8 cellular contexts compared by ENCODE assay signal in the genomic region with DNA sequence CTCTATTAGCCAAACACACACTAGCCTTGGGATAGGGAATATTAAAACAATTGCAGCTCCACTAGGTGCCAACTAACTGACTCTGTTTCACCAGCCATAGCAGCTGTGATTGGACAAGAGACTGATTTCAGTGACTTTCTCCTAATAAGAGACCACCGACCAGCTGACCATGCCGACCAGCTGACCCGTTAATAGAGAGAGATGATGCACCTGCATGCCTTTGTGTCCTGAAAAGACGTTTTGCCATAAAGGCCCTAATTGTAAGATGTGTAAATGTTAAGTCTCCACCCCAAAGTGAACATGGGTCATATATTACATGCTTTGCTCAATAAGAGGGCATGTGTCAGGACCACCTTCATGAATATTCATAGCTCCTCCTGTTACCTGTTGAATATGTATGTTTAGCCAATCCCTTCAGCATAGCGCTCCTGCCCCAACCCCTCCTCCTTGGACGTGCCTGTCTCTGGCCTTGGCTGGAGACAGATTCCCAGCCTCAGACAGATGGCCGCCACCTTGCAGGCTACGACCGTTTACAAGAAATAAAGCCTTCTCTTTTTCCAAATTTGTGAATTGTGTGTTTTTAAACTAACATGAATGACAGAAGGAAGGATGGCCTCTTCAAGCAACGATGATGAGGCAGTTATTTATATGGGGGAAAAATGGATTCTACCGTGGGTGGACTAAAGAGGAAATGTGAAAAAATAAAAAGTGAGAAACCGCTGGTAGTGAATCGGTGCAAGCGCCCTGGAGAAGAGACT. TPM values are rescaled to one million over a fixed set of nuclear protein-coding genes. Genes with fewer than 3 reads are reported as not detected.
A peak's percentile ranks its signal among the peaks of the same experiment; 100 is the strongest.
DNase-seq lines count a peak whose midpoint lies in the region; ATAC-seq and TF ChIP-seq lines count a peak whose summit lies in the region.

No MANE protein-coding gene starts in this region.

- H3K9me3 Mint-ChIP-seq in naive thymus-derived CD4-positive, alpha-beta T cell: peaks cover 0 to 3% (median 0%) of the 10 kb centered on the region in 11 donors

- H3K9me3 ChIP-seq in Peyer's patch: no peaks in the 10 kb centered on the region
- no peaks in the 10 kb centered on the region for H3K9me3 ChIP-seq in effector memory CD4-positive, alpha-beta T cell (ENCODE audit: control insufficient read depth, low read length)
- no peaks in the 10 kb centered on the region for H3K9me3 ChIP-seq in naive thymus-derived CD4-positive, alpha-beta T cell (ENCODE audit: control insufficient read depth in 2 of 3, low read length in 3 of 3)

- POLR2A ChIA-PET in naive thymus-derived CD4-positive, alpha-beta T cell (lab: Charles Lee): interaction anchor here (0.8 to 1.6 kb wide), 4 partner anchors 8 to 334 kb away, joined by 3 read pairs; no protein-coding TSS in a partner anchor

- TF ChIP-seq POLR2A in Peyer's patch (IDR thresholded peaks at IDR 0.05): no peak

- no peaks in the 10 kb centered on the region for H3K27me3 ChIP-seq in Peyer's patch
- no peaks in the 10 kb centered on the region for H3K27me3 ChIP-seq in effector memory CD4-positive, alpha-beta T cell (replicated peaks; ENCODE audit: control insufficient read depth, insufficient read depth, low read length, poor library complexity, severe bottlenecking)
- no peaks in the 10 kb centered on the region for H3K27me3 ChIP-seq in naive thymus-derived CD4-positive, alpha-beta T cell (ENCODE audit: control insufficient read depth in 2 of 2, insufficient read depth in 2 of 2, low read length in 2 of 2)

- intact Hi-C loops in naive thymus-derived CD4-positive, alpha-beta T cell (cut with micrococcal nuclease): loop anchor here (2.0 to 10.0 kb wide), 7 partner anchors 335 to 1777 kb away; a partner anchor contains a TSS

- peak overlapping the region; percentile 83 to 94 (median 88) for H3K27ac ChIP-seq in Peyer's patch
- peak overlapping the region; percentile 83 for H3K27ac ChIP-seq in effector memory CD4-positive, alpha-beta T cell (ENCODE audit: insufficient read depth, low read length, poor library complexity, severe bottlenecking)
- peak overlapping the region; percentile 92 for H3K27ac ChIP-seq in naive thymus-derived CD4-positive, alpha-beta T cell (ENCODE audit: low read depth, low read length)

- H3K27me3 Mint-ChIP-seq in naive thymus-derived CD4-positive, alpha-beta T cell: no peaks in the 10 kb centered on the region

- peak overlapping the region; percentile 91 to 98 (median 94) for H3K4me3 Mint-ChIP-seq in naive thymus-derived CD4-positive, alpha-beta T cell

- H3K4me3 ChIP-seq in Peyer's patch: peak overlapping the region; percentile 82 to 99 (median 89)
- peak overlapping the region; percentile 79 for H3K4me3 ChIP-seq in effector memory CD4-positive, alpha-beta T cell (ENCODE audit: insufficient read depth, low read depth, low read length, poor library complexity, severe bottlenecking)
- peak overlapping the region; percentile 97 for H3K4me3 ChIP-seq in naive thymus-derived CD4-positive, alpha-beta T cell (ENCODE audit: low read length)

- CTCF ChIA-PET in naive thymus-derived CD4-positive, alpha-beta T cell (lab: Charles Lee): no interaction called here

- peaks cover 0 to 43% (median 7%) of the 10 kb centered on the region in 4 donors for H3K4me1 ChIP-seq in Peyer's patch
- peaks cover 45% of the 10 kb centered on the region for H3K4me1 ChIP-seq in effector memory CD4-positive, alpha-beta T cell (ENCODE audit: control insufficient read depth, insufficient read depth, low read length, poor library complexity, severe bottlenecking)
- H3K4me1 ChIP-seq in naive thymus-derived CD4-positive, alpha-beta T cell (ENCODE audit: control insufficient read depth in 2 of 2, insufficient read depth in 2 of 2, low read length in 2 of 2): peaks cover 41 to 48% of the 10 kb centered on the region in 2 donors

- DNase-seq in NCI-H1105 treated with DMSO at 0.1 percent for 48 hours (lab: John Stamatoyannopoulos, UW) (peak; percentile 49), NCI-H1105 (lab: John Stamatoyannopoulos, UW) (no peak), Peyer's patch (peak in 2 of 3 donors; percentile 34 to 54)
- DNase-seq in effector memory CD4-positive, alpha-beta T cell: no peak
- DNase-seq in naive thymus-derived CD4-positive, alpha-beta T cell: no peak

- H3K27ac Mint-ChIP-seq in naive thymus-derived CD4-positive, alpha-beta T cell: peak overlapping the region; percentile 86 to 99 (median 97)

- H3K36me3 ChIP-seq in Peyer's patch: peaks cover 0 to 22% (median 0%) of the 10 kb centered on the region in 3 donors
- H3K36me3 ChIP-seq in effector memory CD4-positive, alpha-beta T cell (ENCODE audit: control insufficient read depth, insufficient read depth, low read length): peaks cover 14% of the 10 kb centered on the region
- peaks cover 0 to 32% (median 2%) of the 10 kb centered on the region in 3 experiments for H3K36me3 ChIP-seq in naive thymus-derived CD4-positive, alpha-beta T cell (ENCODE audit: control insufficient read depth in 2 of 3, insufficient read depth in 3 of 3, low read length in 3 of 3)

- ATAC-seq in naive thymus-derived CD4-positive, alpha-beta T cell: no peak
- no peak for ATAC-seq in GM18861 (IDR thresholded peaks at IDR 0.05; ENCODE audit: unreplicated experiment)
- ATAC-seq in HG03457 (IDR thresholded peaks at IDR 0.05; ENCODE audit: unreplicated experiment): no peak
- ATAC-seq in HG03196 (IDR thresholded peaks at IDR 0.05; ENCODE audit: unreplicated experiment): no peak

- TF ChIP-seq CTCF in Peyer's patch (IDR thresholded peaks at IDR 0.05): no peak

- peaks cover 4 to 17% (median 13%) of the 10 kb centered on the region in 5 donors for H3K36me3 Mint-ChIP-seq in naive thymus-derived CD4-positive, alpha-beta T cell

- H3K4me1 Mint-ChIP-seq in naive thymus-derived CD4-positive, alpha-beta T cell: peaks cover 37 to 79% (median 70%) of the 10 kb centered on the region in 7 donors

RNA-seq across cellular contexts. Expression of a gene that starts 1.2 kb away (rescaled TPM):
- 100 to 1,000 TPM; 183 to 349 (median 294) TPM for total RNA-seq in Peyer's patch
- 100 to 1,000 TPM; 119 to 235 (median 163) TPM for total RNA-seq in naive thymus-derived CD4-positive, alpha-beta T cell
- polyA plus RNA-seq in naive thymus-derived CD4-positive, alpha-beta T cell: 10 to 100 TPM; 28.6 to 28.9 TPM

RNA-seq across cellular contexts. Expression of a gene that starts 3.6 kb away (rescaled TPM):
- total RNA-seq in Peyer's patch: 100 to 1,000 TPM in 1 of 4 donors, 10 to 100 TPM in 2, 1 to 10 TPM in 1; 5.0 to 101 (median 36.8) TPM
- total RNA-seq in naive thymus-derived CD4-positive, alpha-beta T cell: 10 to 100 TPM; 14.7 to 46.1 (median 19.6) TPM
- 10 to 100 TPM; 22.2 to 25.6 TPM for polyA plus RNA-seq in naive thymus-derived CD4-positive, alpha-beta T cell

Comparison
In these comparisons a context has a peak if more than half of its experiments do, and no peak if none do; other contexts are left out.
1. DNase-seq: peak in NCI-H1105 treated with DMSO at 0.1 percent for 48 hours (single experiment) and Peyer's patch (2 of 3); none in NCI-H1105 (single experiment), effector memory CD4-positive, alpha-beta T cell (0 of 3) and naive thymus-derived CD4-positive, alpha-beta T cell (0 of 9).
2. Peak in every context shown above with its lines, with median percentiles within 50 percentile points of each other: H3K27ac ChIP-seq and H3K4me3 ChIP-seq.